Comparison of ENCODE assay signal across 31 cellular contexts in genomic region chr16:49600976-49601375, GRCh38.
"Had no signal": no experiment of that assay in that cellular context is flagged by ENCODE, and none has a peak within 500 bp of the region (broad histone marks: within the 10 kb centered on the region; RNA-seq: fewer than 3 reads in every experiment).

No MANE protein-coding gene starts in this region.

- DNase-seq: activated CD4-positive, alpha-beta T cell treated with anti-CD3 and anti-CD28 coated beads for 48 hours; activated CD4-positive, alpha-beta T cell treated with anti-CD3 and anti-CD28 coated beads, Interleukin-2, amount 50 U/mL, for 4 hours; activated CD8-positive, alpha-beta T cell treated with anti-CD3 and anti-CD28 coated beads, Interleukin-2, amount 10 ng/mL, durations not matched to agents 7 days and 5 days; activated effector memory CD4-positive, alpha-beta T cell treated with anti-CD3 and anti-CD28 coated beads, Interleukin-2, amount 50 U/mL, for 16 hours; activated naive CD4-positive, alpha-beta T cell treated with Interleukin-2 at 50 U/mL for 16 hours; activated T-cell treated with anti-CD3 and anti-CD28 coated beads, Interleukin-2, amount 50 U/mL, for 4 hours; amygdala; IMR-90; Kasumi-1; KBM-7; NCI-H1048; NCI-H1417 treated with DMSO at 0.1 percent for 48 hours; NCI-H1694; NCI-H2029; NCI-H2107; NCI-H2171 treated with DMSO at 0.1 percent for 48 hours; NCI-H226; NCI-H526 treated with DMSO at 0.1 percent for 48 hours; NCI-H82; NK-92 treated with Interleukin-12 subunit alpha and Interleukin-12 subunit beta, amount 100 ng/mL, for 24 hours; OCI-M1; RPMI8226; T-cell; T-helper 2 cell; T1000 had no signal

- H3K36me3 Mint-ChIP-seq: activated naive CD8-positive, alpha-beta T cell; brain; T-cell had no signal

- H3K27ac ChIP-seq: SK-N-MC, VCaP had no signal

- H3K4me3 ChIP-seq: SK-N-MC had no signal

- H3K27ac Mint-ChIP-seq: activated CD8-positive, alpha-beta T cell treated with anti-CD3 and anti-CD28 coated beads, Interleukin-2, amount 10 ng/mL, durations not matched to agents 7 days and 5 days; activated naive CD8-positive, alpha-beta T cell; T-cell had no signal

- ATAC-seq: activated CD8-positive, alpha-beta T cell treated with anti-CD3 and anti-CD28 coated beads, Interleukin-2, amount 10 ng/mL, durations not matched to agents 7 days and 5 days; activated T-cell treated with anti-CD3 and anti-CD28 coated beads, Interleukin-2, amount 50 U/mL, for 4 hours; Panc1; Right ventricle myocardium inferior; T-cell had no signal

- H3K27me3 Mint-ChIP-seq: activated naive CD8-positive, alpha-beta T cell had no signal

- H3K4me3 Mint-ChIP-seq: activated CD8-positive, alpha-beta T cell treated with anti-CD3 and anti-CD28 coated beads, Interleukin-2, amount 10 ng/mL, durations not matched to agents 7 days and 5 days; activated naive CD8-positive, alpha-beta T cell; activated T-cell treated with anti-CD3 and anti-CD28 coated beads, Interleukin-2, amount 50 U/mL, for 4 hours; T-cell had no signal

- H3K9me3 Mint-ChIP-seq: activated T-cell treated with anti-CD3 and anti-CD28 coated beads, Interleukin-2, amount 50 U/mL, for 4 hours; brain; T-cell had no signal
